ENCODE assay signal across 8 cellular contexts in genomic region chr6:44265003-44265842, GRCh38. TPM values are rescaled to one million over a fixed set of nuclear protein-coding genes. Genes with fewer than 3 reads are reported as not detected.
DNase-seq lines count a peak whose midpoint lies in the region; ATAC-seq and TF ChIP-seq lines count a peak whose summit lies in the region.

Gene NFKBIE, minus strand, starts transcription at chr6:44265551. Its CDS starts 205 bp downstream, at chr6:44265346.

- ATAC-seq in GM18909 (IDR thresholded peaks at IDR 0.05; ENCODE audit: poor library complexity, unreplicated experiment) (peak; percentile 47), HG03342 (IDR thresholded peaks at IDR 0.05; ENCODE audit: unreplicated experiment) (peak; percentile 37)

- peaks cover 23% of the 10 kb centered on the region for H3K27me3 ChIP-seq in AG04450 (ENCODE audit: control insufficient read depth, insufficient read depth, low read length)

- H3K4me3 ChIP-seq in AG04450 (ENCODE audit: low read depth, low read length) (peak within 1 kb of the TSS; percentile 86), coronary artery (peak within 1 kb of the TSS; percentile 83)

- H3K4me3 Mint-ChIP-seq in activated CD4-positive, alpha-beta T cell treated with anti-CD3 and anti-CD28 coated beads, Interleukin-2, amount 10 ng/mL, durations not matched to agents 24 days and 14 days, result peak within 1 kb of the TSS; percentile 100

- DNase-seq in AG04450 (ENCODE audit: low read depth, low spot score) (peak; percentile 71), NCI-H526 (lab: John Stamatoyannopoulos, UW) (peak; percentile 47 to 95), coronary artery (ENCODE audit: low spot score) (peak; percentile 94), left kidney (ENCODE audit: low read depth, low spot score) (peak; percentile 98)
- peak; percentile 98 for DNase-seq in activated CD4-positive, alpha-beta T cell treated with anti-CD3 and anti-CD28 coated beads, Interleukin-2, amount 10 ng/mL, durations not matched to agents 24 days and 14 days
- DNase-seq in stimulated activated CD4-positive, alpha-beta T cell treated with anti-CD3 and anti-CD28 coated beads, Interleukin-2, amount 100 ng/mL, for 24 hours, result peak; percentile 97 to 98

- POLR2A ChIA-PET in AG04450 (lab: Yijun Ruan, JAX), result interaction anchor here (1.0 to 1.5 kb wide), 2 partner anchors 8 to 18 kb away, joined by 4 to 8 read pairs; partner anchors contain the start of genes HSP90AB1 and SLC35B2

- CTCF ChIA-PET in AG04450 (lab: Charles Lee), result interaction anchor here (2.1 to 6.0 kb wide), 3 partner anchors 8 to 73 kb away, joined by 5 to 93 read pairs (median 18); partner anchors contain the start of gene SLC35B2

- peak within 1 kb of the TSS; percentile 97 for H3K27ac Mint-ChIP-seq in activated CD4-positive, alpha-beta T cell treated with anti-CD3 and anti-CD28 coated beads, Interleukin-2, amount 10 ng/mL, durations not matched to agents 24 days and 14 days

- no peaks in the 10 kb centered on the region for H3K9me3 Mint-ChIP-seq in activated CD4-positive, alpha-beta T cell treated with anti-CD3 and anti-CD28 coated beads, Interleukin-2, amount 10 ng/mL, durations not matched to agents 24 days and 14 days

- peaks cover 59% of the 10 kb centered on the region for H3K4me1 Mint-ChIP-seq in activated CD4-positive, alpha-beta T cell treated with anti-CD3 and anti-CD28 coated beads, Interleukin-2, amount 10 ng/mL, durations not matched to agents 24 days and 14 days

- H3K27ac ChIP-seq in AG04450 (ENCODE audit: low read depth, low read length), result peak within 1 kb of the TSS; percentile 75
- H3K27ac ChIP-seq in coronary artery, result peak within 1 kb of the TSS; percentile 69 to 86

- intact Hi-C loops in activated CD4-positive, alpha-beta T cell treated with anti-CD3 and anti-CD28 coated beads, Interleukin-2, amount 10 ng/mL, durations not matched to agents 24 days and 14 days (cut with micrococcal nuclease), result loop anchor here (1.0 kb wide), 1 partner anchor 18 kb away; the partner anchor contains the start of gene HSP90AB1

- H3K9me3 ChIP-seq in AG04450 (ENCODE audit: control insufficient read depth, insufficient read depth, low read length), result no peaks in the 10 kb centered on the region; the same call in 1 of the 2 replicates

- H3K36me3 Mint-ChIP-seq in activated CD4-positive, alpha-beta T cell treated with anti-CD3 and anti-CD28 coated beads, Interleukin-2, amount 10 ng/mL, durations not matched to agents 24 days and 14 days (ENCODE audit: low read depth), result peaks cover 34% of the 10 kb centered on the region

- TF ChIP-seq CTCF in AG04450 (IDR thresholded peaks at IDR 0.05; ENCODE audit: low read depth, low read length) (peak; percentile 37), coronary artery (IDR thresholded peaks at IDR 0.05) (no peak)

- peaks cover 19% of the 10 kb centered on the region for H3K27me3 Mint-ChIP-seq in activated CD4-positive, alpha-beta T cell treated with anti-CD3 and anti-CD28 coated beads, Interleukin-2, amount 10 ng/mL, durations not matched to agents 24 days and 14 days

RNA-seq across cellular contexts. Expression of gene NFKBIE, which starts in this region (rescaled TPM):
- 13.7 and 17.0 TPM in 2 replicates for polyA plus RNA-seq in AG04450 (2011; rRNA removed)
- polyA minus RNA-seq in AG04450 (2011; rRNA and poly(A)+ RNA removed), result 6.4 and 9.4 TPM in 2 replicates
- 27.6 and 28.2 TPM in 2 replicates for total RNA-seq in activated CD4-positive, alpha-beta T cell treated with anti-CD3 and anti-CD28 coated beads, Interleukin-2, amount 10 ng/mL, durations not matched to agents 24 days and 14 days

Comparison
In these comparisons a context has a peak if more than half of its experiments do, and no peak if none do; other contexts are left out.
1. Peak in every context shown above with its lines: DNase-seq, ATAC-seq, H3K4me3 ChIP-seq and H3K27ac ChIP-seq.